27 cellular contexts compared by ENCODE assay signal in genomic region chr18:13625843-13626543, GRCh38.
DNase-seq lines count a peak whose midpoint lies in the region; ATAC-seq and TF ChIP-seq lines count a peak whose summit lies in the region.
"Had no signal": no experiment of that assay in that cellular context is flagged by ENCODE, and none has a peak within 500 bp of the region (broad histone marks: within the 10 kb centered on the region; RNA-seq: fewer than 3 reads in every experiment).

No MANE protein-coding gene starts in this region.

- H3K27ac Mint-ChIP-seq in CD4-positive, alpha-beta T cell: peak overlapping the region; percentile 53
- H3K27ac Mint-ChIP-seq in stimulated activated effector memory CD8-positive, alpha-beta T cell treated with anti-CD3 and anti-CD28 coated beads, Interleukin-12 subunit alpha, Interleukin-12 subunit beta, amount 100 ng/mL, for 72 hours: peak overlapping the region; percentile 58
- H3K27ac Mint-ChIP-seq: activated CD4-positive, alpha-beta T cell treated with anti-CD3 and anti-CD28 coated beads, Interleukin-2, amount 10 ng/mL, durations not matched to agents 24 days and 14 days; activated T-helper 2 cell treated with anti-CD3 and anti-CD28 coated beads, Interferon-gamma antibody, Interleukin-2, Interleukin-4, amounts not matched to agents 10 μg/mL and 5 μg/mL and 100 μg/mL, durations not matched to agents 14 hours and 24 hours and 36 hours; progenitor cell of endocrine pancreas; T-helper 2 cell treated with Interferon-gamma antibody and Interleukin-4, amounts not matched to agents 5 μg/mL and 100 μg/mL, for 36 hours had no signal

- CTCF ChIA-PET in CD4-positive, alpha-beta T cell (lab: Charles Lee): no interaction called here

- H2AFZ ChIP-seq in Karpas-422 (ENCODE audit: low read length): no peak overlapping the region

- 90% methylated on average over 8 of the region's 8 CpGs for WGBS in prostate gland

- H3K9ac ChIP-seq in Karpas-422 (ENCODE audit: low read length): no peak overlapping the region

- H3K36me3 Mint-ChIP-seq in CD4-positive, alpha-beta T cell (ENCODE audit: low read depth): peaks cover 20% of the 10 kb centered on the region
- H3K36me3 Mint-ChIP-seq in stimulated activated effector memory CD8-positive, alpha-beta T cell treated with anti-CD3 and anti-CD28 coated beads, Interleukin-12 subunit alpha, Interleukin-12 subunit beta, amount 100 ng/mL, for 72 hours: peaks cover 17% of the 10 kb centered on the region

- peaks cover 44% of the 10 kb centered on the region for H4K20me1 ChIP-seq in Karpas-422 (ENCODE audit: insufficient read depth, low read depth, low read length)

- POLR2A ChIA-PET in CD4-positive, alpha-beta T cell (lab: Charles Lee): no interaction called here

- no peak for TF ChIP-seq POLR2A in prostate gland (IDR thresholded peaks at IDR 0.05)

- no peaks in the 10 kb centered on the region for H3K9me3 ChIP-seq in CD4-positive, alpha-beta T cell (ENCODE audit: control insufficient read depth, low read length)
- H3K9me3 ChIP-seq in Karpas-422 (ENCODE audit: low read length): no peaks in the 10 kb centered on the region
- H3K9me3 ChIP-seq in prostate gland: no peaks in the 10 kb centered on the region
- H3K9me3 ChIP-seq: gastroesophageal sphincter, neutrophil, tibial nerve had no signal

- no peaks in the 10 kb centered on the region for H3K9me2 ChIP-seq in Karpas-422 (replicated peaks; ENCODE audit: insufficient read depth, low read length)

- H3K4me2 ChIP-seq in Karpas-422 (ENCODE audit: low read depth, low read length, poor library complexity, severe bottlenecking): no peak overlapping the region

- H3K27me3 ChIP-seq in CD4-positive, alpha-beta T cell (ENCODE audit: control insufficient read depth, insufficient read depth, low read length): no peaks in the 10 kb centered on the region
- H3K27me3 ChIP-seq in Karpas-422 (ENCODE audit: low read length) (no peaks in the 10 kb centered on the region), dorsolateral prefrontal cortex (no peaks in the 10 kb centered on the region), prostate gland (replicated peaks; ENCODE audit: insufficient read depth) (no peaks in the 10 kb centered on the region)
- H3K27me3 ChIP-seq: gastroesophageal sphincter, tibial nerve had no signal

- DNase-seq in CD4-positive, alpha-beta T cell: no peak
- DNase-seq in Karpas-422 (no peak), dorsolateral prefrontal cortex (peak in 3 of 10 donors; percentile 8 to 33 (median 27)), NCI-H510A treated with DMSO at 0.1 percent for 48 hours (lab: John Stamatoyannopoulos, UW) (no peak), A172 (ENCODE audit: low spot score) (no peak), prostate gland (ENCODE audit: low spot score) (no peak)
- no peak for DNase-seq in stimulated activated effector memory CD8-positive, alpha-beta T cell treated with anti-CD3 and anti-CD28 coated beads, Interleukin-12 subunit alpha, Interleukin-12 subunit beta, amount 100 ng/mL, for 72 hours (ENCODE audit: low spot score in 2 of 2)
- DNase-seq: activated CD4-positive, alpha-beta T cell treated with anti-CD3 and anti-CD28 coated beads, Interleukin-2, amount 10 ng/mL, durations not matched to agents 24 days and 14 days; activated naive CD4-positive, alpha-beta T cell treated with anti-CD3 and anti-CD28 coated beads, Interleukin-2, amount 50 U/mL, for 16 hours; effector CD4-positive, alpha-beta T cell; left cardiac atrium; NCI-H1417 treated with DMSO at 0.1 percent for 48 hours; NCI-H2081; NCI-H2227 treated with DMSO at 0.1 percent for 48 hours; SHP77 treated with DMSO at 0.1 percent for 48 hours; stimulated activated CD4-positive, alpha-beta T cell treated with anti-CD3 and anti-CD28 coated beads, Interleukin-12 subunit alpha, Interleukin-12 subunit beta, amount 100 ng/mL, for 4 hours; stimulated activated CD4-positive, alpha-beta T cell treated with anti-CD3 and anti-CD28 coated beads, Interleukin-2, amount 100 ng/mL, for 48 hours had no signal

- H3K36me3 ChIP-seq in Karpas-422 (ENCODE audit: insufficient read depth, low read length) (peaks cover 58% of the 10 kb centered on the region), prostate gland (no peaks in the 10 kb centered on the region)
- H3K36me3 ChIP-seq: tibial nerve had no signal

- H3K79me2 ChIP-seq in Karpas-422 (ENCODE audit: low read length): peaks cover 96% of the 10 kb centered on the region

- H3K4me3 ChIP-seq in Karpas-422 (ENCODE audit: low read length) (no peak overlapping the region), dorsolateral prefrontal cortex (no peak overlapping the region), prostate gland (no peak overlapping the region)
- H3K4me3 ChIP-seq: gastroesophageal sphincter, tibial nerve had no signal

- ATAC-seq in CD4-positive, alpha-beta T cell (ENCODE audit: poor library complexity): no peak
- no peak for ATAC-seq in stimulated activated effector memory CD8-positive, alpha-beta T cell treated with anti-CD3 and anti-CD28 coated beads, Interleukin-12 subunit alpha, Interleukin-12 subunit beta, amount 100 ng/mL, for 72 hours
- ATAC-seq: gastroesophageal sphincter, HCT116, left cardiac atrium, Panc1, sciatic nerve had no signal

- intact Hi-C loops in CD4-positive, alpha-beta T cell (cut with DNase I, micrococcal nuclease): no loop called here
- intact Hi-C loops in dorsolateral prefrontal cortex (cut with DNase I) (loop anchor here in 1 of 2 donors (5.0 kb wide), 1 partner anchor 404 kb away; no protein-coding TSS in a partner anchor), prostate gland (cut with DNase I) (loop anchor here (5.0 to 10.0 kb wide), 3 partner anchors 64 to 361 kb away; no protein-coding TSS in a partner anchor)

- H3K9me3 Mint-ChIP-seq in CD4-positive, alpha-beta T cell: no peaks in the 10 kb centered on the region
- no peaks in the 10 kb centered on the region for H3K9me3 Mint-ChIP-seq in stimulated activated effector memory CD8-positive, alpha-beta T cell treated with anti-CD3 and anti-CD28 coated beads, Interleukin-12 subunit alpha, Interleukin-12 subunit beta, amount 100 ng/mL, for 72 hours
- H3K9me3 Mint-ChIP-seq: activated CD4-positive, alpha-beta T cell treated with anti-CD3 and anti-CD28 coated beads, Interleukin-2, amount 10 ng/mL, durations not matched to agents 24 days and 14 days; activated T-helper 2 cell treated with anti-CD3 and anti-CD28 coated beads, Interferon-gamma antibody, Interleukin-2, Interleukin-4, amounts not matched to agents 10 μg/mL and 5 μg/mL and 100 μg/mL, durations not matched to agents 14 hours and 24 hours and 36 hours; T-helper 2 cell treated with Interferon-gamma antibody and Interleukin-4, amounts not matched to agents 5 μg/mL and 100 μg/mL, for 36 hours had no signal

- H3K4me3 Mint-ChIP-seq in CD4-positive, alpha-beta T cell: no peak overlapping the region
- no peak overlapping the region for H3K4me3 Mint-ChIP-seq in stimulated activated effector memory CD8-positive, alpha-beta T cell treated with anti-CD3 and anti-CD28 coated beads, Interleukin-12 subunit alpha, Interleukin-12 subunit beta, amount 100 ng/mL, for 72 hours
- H3K4me3 Mint-ChIP-seq: activated CD4-positive, alpha-beta T cell treated with anti-CD3 and anti-CD28 coated beads, Interleukin-2, amount 10 ng/mL, durations not matched to agents 24 days and 14 days; T-helper 2 cell treated with Interferon-gamma antibody and Interleukin-4, amounts not matched to agents 5 μg/mL and 100 μg/mL, for 36 hours had no signal

- no peak for TF ChIP-seq CTCF in CD4-positive, alpha-beta T cell (IDR thresholded peaks at IDR 0.05)
- no peak for TF ChIP-seq CTCF in dorsolateral prefrontal cortex (IDR thresholded peaks at IDR 0.05 in 54 of 56, conservative IDR thresholded peaks at IDR 0.05 in 2 of 56; ENCODE audit: low read depth in 1 of 56, partially characterized antibody in 56 of 56)
- no peak for TF ChIP-seq CTCF in prostate gland (IDR thresholded peaks at IDR 0.05)

- H3K4me1 Mint-ChIP-seq in CD4-positive, alpha-beta T cell (ENCODE audit: low read depth): peaks cover 28% of the 10 kb centered on the region
- peaks cover 21% of the 10 kb centered on the region for H3K4me1 Mint-ChIP-seq in stimulated activated effector memory CD8-positive, alpha-beta T cell treated with anti-CD3 and anti-CD28 coated beads, Interleukin-12 subunit alpha, Interleukin-12 subunit beta, amount 100 ng/mL, for 72 hours

- H3K27me3 Mint-ChIP-seq in CD4-positive, alpha-beta T cell: no peaks in the 10 kb centered on the region
- H3K27me3 Mint-ChIP-seq: activated CD4-positive, alpha-beta T cell treated with anti-CD3 and anti-CD28 coated beads, Interleukin-2, amount 10 ng/mL, durations not matched to agents 24 days and 14 days had no signal

- H3K4me1 ChIP-seq in Karpas-422 (ENCODE audit: low read length): peaks cover 72% of the 10 kb centered on the region
- H3K4me1 ChIP-seq in prostate gland (replicated peaks): no peaks in the 10 kb centered on the region

- H3K27ac ChIP-seq in CD4-positive, alpha-beta T cell (ENCODE audit: low read depth, low read length): no peak overlapping the region
- H3K27ac ChIP-seq in Karpas-422 (ENCODE audit: low read length) (peak overlapping the region; percentile 52), dorsolateral prefrontal cortex (peak overlapping the region in 58 of 59 donors; percentile 34 to 99 (median 91)), prostate gland (no peak overlapping the region)
- H3K27ac ChIP-seq: C4-2B, gastroesophageal sphincter, neutrophil, tibial nerve had no signal

Comparison
In these comparisons a context has a peak if more than half of its experiments do, and no peak if none do; other contexts are left out.
1. H3K27ac ChIP-seq: peak in Karpas-422 (single experiment) and dorsolateral prefrontal cortex (58 of 59); none in CD4-positive, alpha-beta T cell (single experiment) and prostate gland (0 of 2).